ENCODE assay signal across 9 cellular contexts in the genomic region with DNA sequence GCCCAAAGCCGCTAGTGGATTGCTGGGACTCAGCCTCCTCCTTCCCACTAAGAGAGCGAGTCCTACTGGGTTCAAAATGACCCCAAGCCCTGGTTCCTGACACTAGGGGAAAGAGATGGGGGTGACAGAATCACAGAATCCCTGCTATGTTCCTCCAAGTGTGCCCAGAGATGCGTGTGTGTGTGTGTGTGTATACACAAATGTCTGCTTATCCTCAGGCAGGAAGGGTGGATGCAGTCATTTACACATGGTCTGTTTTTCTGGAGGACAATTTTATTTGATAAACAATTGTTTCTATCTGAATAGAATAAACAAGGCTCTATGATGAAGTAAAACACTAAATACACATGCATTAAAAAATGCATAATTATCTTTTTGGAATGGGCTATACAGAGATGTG. TPM values are rescaled to one million over a fixed set of nuclear protein-coding genes. Genes with fewer than 3 reads are reported as not detected.
DNase-seq lines count a peak whose midpoint lies in the region; ATAC-seq, FAIRE-seq and TF ChIP-seq lines count a peak whose summit lies in the region.
"Had no signal": no experiment of that assay in that cellular context is flagged by ENCODE, and none has a peak within 500 bp of the region (broad histone marks: within the 10 kb centered on the region; RNA-seq: fewer than 3 reads in every experiment).

No MANE protein-coding gene starts in this region.

- H3K79me2 ChIP-seq in SK-N-SH (ENCODE audit: insufficient read depth) = peaks cover 8% of the 10 kb centered on the region
- peaks cover 43% of the 10 kb centered on the region for H3K79me2 ChIP-seq in fibroblast of lung (ENCODE audit: control insufficient read depth, insufficient read depth, low read length)

- no peaks in the 10 kb centered on the region for H4K20me1 ChIP-seq in SK-N-SH (ENCODE audit: insufficient read depth)
- H4K20me1 ChIP-seq in fibroblast of lung (ENCODE audit: control insufficient read depth, extremely low read depth, insufficient read depth, low read length) = no peaks in the 10 kb centered on the region

- H3K36me3 ChIP-seq in SK-N-SH (replicated peaks in 1 of 2; ENCODE audit: control insufficient read depth in 1 of 2, insufficient read depth in 2 of 2, low read length in 1 of 2) (peaks cover 0 to 14% of the 10 kb centered on the region in 2 experiments), fibroblast of lung (ENCODE audit: control insufficient read depth, insufficient read depth, low read length) (peaks cover 21% of the 10 kb centered on the region), small intestine (ENCODE audit: control insufficient read depth in 2 of 2, insufficient read depth in 2 of 2, low read length in 2 of 2) (no peaks in the 10 kb centered on the region)

- H3K4me1 ChIP-seq in SK-N-SH (ENCODE audit: control insufficient read depth in 1 of 2, insufficient read depth in 2 of 2, low read depth in 1 of 2, low read length in 1 of 2) (peaks cover 15 to 20% of the 10 kb centered on the region in 2 experiments; a peak in 2 of 4 replicates), fibroblast of lung (ENCODE audit: control insufficient read depth, extremely low read depth, insufficient read depth, low read length) (peaks cover 50% of the 10 kb centered on the region), small intestine (ENCODE audit: control insufficient read depth in 2 of 2, insufficient read depth in 1 of 2, low read depth in 1 of 2, low read length in 1 of 2) (peaks cover 0 to 3% of the 10 kb centered on the region in 2 donors)

- intact Hi-C loops in posterior cingulate gyrus (cut with DNase I) = no loop called here

- H3K4me2 ChIP-seq in SK-N-SH (peak overlapping the region; percentile 27; the same call in 1 of the 2 replicates), fibroblast of lung (ENCODE audit: extremely low read depth, insufficient read depth, low read length) (peak overlapping the region; percentile 83)

- no peak for TF ChIP-seq RAD21 in SK-N-SH (IDR thresholded peaks at IDR 0.05; ENCODE audit: low read length)

- POLR2A ChIA-PET in SK-N-SH (lab: Yijun Ruan, JAX) = no interaction called here

- TF ChIP-seq CTCF in SK-N-SH (IDR thresholded peaks at IDR 0.05) (no peak), fibroblast of lung (conservative IDR thresholded peaks at IDR 0.05 in 1 of 2, IDR thresholded peaks at IDR 0.05 in 1 of 2; ENCODE audit: low read depth in 1 of 2, low read length in 2 of 2) (no peak)

- no peak for TF ChIP-seq EP300 in SK-N-SH (IDR thresholded peaks at IDR 0.05; ENCODE audit: borderline replicate concordance in 1 of 2, low read depth in 1 of 2, low read length in 1 of 2)

- no peaks in the 10 kb centered on the region for H3K9me2 ChIP-seq in SK-N-SH

- H3K27ac ChIP-seq in SK-N-SH (ENCODE audit: low read depth in 2 of 2, low read length in 1 of 2) (peak overlapping the region in 1 of 2 experiments; percentile 92; a peak in 2 of 4 replicates), fibroblast of lung (ENCODE audit: insufficient read depth, low read length) (peak overlapping the region; percentile 100), small intestine (ENCODE audit: low read depth in 1 of 2, low read length in 1 of 2) (peak overlapping the region; percentile 42 to 60)

- ATAC-seq in SK-N-SH treated with all-trans-retinoic acid at 6 μM for 48 hours = no peak

- WGBS in SK-N-SH (ENCODE audit: low lambda C conversion rate) = 90% methylated on average over 3 of the region's 3 CpGs
- WGBS in small intestine, 3 donors = 36 to 62% (median 49%) methylated on average over 3 of the region's 3 CpGs

- H2AFZ ChIP-seq in SK-N-SH (ENCODE audit: low read depth) = 0 out of 2 replicates have a peak overlapping the region, but pooled peaks have one; percentile 35
- no peak overlapping the region for H2AFZ ChIP-seq in fibroblast of lung (ENCODE audit: low read length)

- H3K27me3 ChIP-seq in SK-N-SH (ENCODE audit: insufficient read depth) (no peaks in the 10 kb centered on the region), fibroblast of lung (ENCODE audit: control insufficient read depth, insufficient read depth, low read length) (no peaks in the 10 kb centered on the region), small intestine (ENCODE audit: control insufficient read depth in 2 of 2, insufficient read depth in 2 of 2, low read length in 2 of 2) (no peaks in the 10 kb centered on the region)

- peaks cover 25% of the 10 kb centered on the region for H3F3A ChIP-seq in SK-N-SH (replicated peaks; ENCODE audit: insufficient read depth)

- no peak overlapping the region for H3K4me3 ChIP-seq in SK-N-SH (ENCODE audit: low read depth in 2 of 2, low read length in 1 of 2)
- H3K4me3 ChIP-seq in fibroblast of lung (replicated peaks in 1 of 4; ENCODE audit: control extremely low read depth in 1 of 4, insufficient read depth in 1 of 4, low read depth in 3 of 4, low read length in 4 of 4) = peak overlapping the region in 2 of 4 experiments; percentile 8 to 63
- H3K4me3 ChIP-seq in small intestine (ENCODE audit: low read depth in 1 of 2, low read length in 2 of 2) = no peak overlapping the region

- CTCF ChIA-PET in SK-N-SH (lab: Yijun Ruan, JAX) = interaction anchor here (2.4 to 3.6 kb wide), 3 partner anchors 23 to 30 kb away, joined by 8 to 14 read pairs (median 10); no protein-coding TSS in a partner anchor

- no peak for DNase-seq in SK-N-SH
- peak; percentile 55 for DNase-seq in OCI-M1 (lab: John Stamatoyannopoulos, UW)
- no peak for DNase-seq in fibroblast of lung (ENCODE audit: low read depth in 2 of 2)
- DNase-seq in small intestine = no peak
- no peak for DNase-seq in NOMO-1 (lab: John Stamatoyannopoulos, UW; ENCODE audit: unreplicated experiment in 2 of 2)
- DNase-seq in posterior cingulate gyrus = no peak
- no peak for DNase-seq in SHP77 (lab: John Stamatoyannopoulos, UW)
- DNase-seq: cortex of kidney had no signal

- no peak for FAIRE-seq in small intestine (lab: Jason Lieb, UNC)

- H3K9me3 ChIP-seq in SK-N-SH (no peaks in the 10 kb centered on the region), fibroblast of lung (ENCODE audit: control insufficient read depth, insufficient read depth, low read depth, low read length) (no peaks in the 10 kb centered on the region), small intestine (ENCODE audit: control insufficient read depth, low read depth) (no peaks in the 10 kb centered on the region)

- no peak overlapping the region; the same call in 1 of the 2 replicates for H3K9ac ChIP-seq in SK-N-SH
- H3K9ac ChIP-seq in fibroblast of lung (ENCODE audit: insufficient read depth, low read length) = peak overlapping the region; percentile 38

TF ChIP-seq in SK-N-SH, 30 proteins besides CTCF, POLR2A, EP300 and RAD21 (continues in another document):
- TF ChIP-seq SIN3A (IDR thresholded peaks at IDR 0.05; ENCODE audit: borderline replicate concordance, low read depth, low read length) (no peak), JUND (IDR thresholded peaks at IDR 0.05) (no peak), YY1 (IDR thresholded peaks at IDR 0.05; ENCODE audit: low read depth) (no peak), FOXJ3 (CRISPR knock-in tag; IDR thresholded peaks at IDR 0.05) (no peak), FOXM1 (IDR thresholded peaks at IDR 0.05; ENCODE audit: low read depth) (no peak), NRF1 (IDR thresholded peaks at IDR 0.05; ENCODE audit: low read depth, low read length) (no peak), MXI1 (IDR thresholded peaks at IDR 0.05; ENCODE audit: low read depth, low read length) (no peak), RFX5 (IDR thresholded peaks at IDR 0.05; ENCODE audit: low read length) (no peak)
- TF ChIP-seq, protein P1, sequence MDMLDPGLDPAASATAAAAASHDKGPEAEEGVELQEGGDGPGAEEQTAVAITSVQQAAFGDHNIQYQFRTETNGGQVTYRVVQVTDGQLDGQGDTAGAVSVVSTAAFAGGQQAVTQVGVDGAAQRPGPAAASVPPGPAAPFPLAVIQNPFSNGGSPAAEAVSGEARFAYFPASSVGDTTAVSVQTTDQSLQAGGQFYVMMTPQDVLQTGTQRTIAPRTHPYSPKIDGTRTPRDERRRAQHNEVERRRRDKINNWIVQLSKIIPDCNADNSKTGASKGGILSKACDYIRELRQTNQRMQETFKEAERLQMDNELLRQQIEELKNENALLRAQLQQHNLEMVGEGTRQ (IDR thresholded peaks at IDR 0.05; ENCODE audit: borderline replicate concordance, low read depth, low read length) = no peak

TF ChIP-seq in SK-N-SH treated with all-trans-retinoic acid at 6 μM for 48 hours, 23 proteins besides CTCF, POLR2A, EP300 and RAD21 (continues in another document):
- TF ChIP-seq ARNTL (CRISPR knock-in tag; IDR thresholded peaks at IDR 0.05; ENCODE audit: borderline replicate concordance, low read depth) (no peak), ZC3H10 (CRISPR knock-in tag; IDR thresholded peaks at IDR 0.05) (no peak), ESRRG (CRISPR knock-in tag; IDR thresholded peaks at IDR 0.05) (no peak), SNAI2 (CRISPR knock-in tag; IDR thresholded peaks at IDR 0.05) (no peak), GLIS3 (CRISPR knock-in tag; IDR thresholded peaks at IDR 0.05) (no peak)

RNA-seq across cellular contexts. Expression of a gene that starts 1.2 kb away (rescaled TPM):
- polyA plus RNA-seq in SK-N-SH (2012; rRNA removed) (159 and 200 TPM in 2 replicates), fibroblast of lung (98.9 and 332 TPM in 2 replicates), small intestine (10 to 100 TPM in 1 of 3 donors, 1 to 10 TPM in 2; 1.3 to 11.1 (median 1.6) TPM)
- 163 and 191 TPM in 2 replicates for polyA plus RNA-seq in SK-N-SH (2012; cell fraction: cytosol; rRNA removed)
- polyA plus RNA-seq in SK-N-SH (2012; cell fraction: nucleus; rRNA removed) = 211 and 277 TPM in 2 replicates
- total RNA-seq in fibroblast of lung = 60.1 and 93.6 TPM in 2 replicates
- 90.2 and 305 TPM in 2 replicates for polyA plus RNA-seq in fibroblast of lung (2012)
- polyA minus RNA-seq in fibroblast of lung (ENCODE audit: low replicate concordance) = 90.1 and 281 TPM in 2 replicates

RNA-seq across cellular contexts. Expression of a gene that starts 35.4 kb away (rescaled TPM):
- polyA plus RNA-seq in SK-N-SH (2012; rRNA removed) = 41.4 and 52.2 TPM in 2 replicates
- polyA plus RNA-seq in SK-N-SH (2012; cell fraction: cytosol; rRNA removed) = 29.0 and 35.7 TPM in 2 replicates
- 103 and 119 TPM in 2 replicates for polyA plus RNA-seq in SK-N-SH (2012; cell fraction: nucleus; rRNA removed)
- total RNA-seq in fibroblast of lung = 19.8 and 25.9 TPM in 2 replicates
- polyA plus RNA-seq in fibroblast of lung = 26.6 and 32.2 TPM in 2 replicates
- 18.0 and 23.2 TPM in 2 replicates for polyA plus RNA-seq in fibroblast of lung (2012)
- 27.2 and 39.5 TPM in 2 replicates for polyA minus RNA-seq in fibroblast of lung (ENCODE audit: low replicate concordance)
- 10 to 100 TPM; 33.1 to 74.9 (median 54.9) TPM for polyA plus RNA-seq in small intestine

Comparison
In these comparisons a context has a peak if more than half of its experiments do, and no peak if none do; other contexts are left out.
1. RNA of a gene that starts 1.2 kb away (polyA plus RNA-seq): 159 to 277 TPM in SK-N-SH and 90.2 to 332 TPM in fibroblast of lung; 1.3 to 11.1 TPM in small intestine; every median in the first group is over 4 times any median in the second.